Comparison of ENCODE assay signal across 8 cellular contexts in genomic region chr4:117085185-117085701, GRCh38. TPM values are rescaled to one million over a fixed set of nuclear protein-coding genes. Genes with fewer than 3 reads are reported as not detected.
A peak's percentile ranks its signal among the peaks of the same experiment; 100 is the strongest.
DNase-seq lines count a peak whose midpoint lies in the region; ATAC-seq and TF ChIP-seq lines count a peak whose summit lies in the region.

TRAM1L1 (minus strand) TSS chr4:117085576; CDS start chr4:117085393, 183 bp downstream.

- H3K27me3 ChIP-seq in left lung (no peaks in the 10 kb centered on the region), stomach (no peaks in the 10 kb centered on the region)

- no peak for TF ChIP-seq EP300 in stomach (IDR thresholded peaks at IDR 0.05)

- TF ChIP-seq POLR2A in stomach (IDR thresholded peaks at IDR 0.05) = no peak

- intact Hi-C loops in left lung (cut with DNase I) = no loop called here
- intact Hi-C loops in stomach (cut with DNase I; ENCODE audit: low total_unique reads) = no loop called here

- H3K36me3 ChIP-seq in left lung (no peaks in the 10 kb centered on the region), stomach (no peaks in the 10 kb centered on the region)

- H3K4me3 ChIP-seq in left lung = peak within 1 kb of the TSS; percentile 42 to 59
- H3K4me3 ChIP-seq in stomach = peak within 1 kb of the TSS; percentile 58 to 67 (median 59)

- H3K4me1 ChIP-seq in left lung (no peaks in the 10 kb centered on the region), stomach (peaks cover 0 to 14% (median 9%) of the 10 kb centered on the region in 4 donors)

- no peak for TF ChIP-seq CTCF in left lung (IDR thresholded peaks at IDR 0.05)
- TF ChIP-seq CTCF in stomach (IDR thresholded peaks at IDR 0.05) = no peak

- peak; percentile 43 for DNase-seq in EH (ENCODE audit: low read depth)
- DNase-seq in SHP77 (lab: John Stamatoyannopoulos, UW) = peak; percentile 48 to 63
- DNase-seq in ecto neural progenitor cell (ENCODE audit: low spot score) = peak; percentile 91
- peak; percentile 61 to 82 for DNase-seq in left lung
- peak; percentile 64 for DNase-seq in stomach
- DNase-seq in NCI-H2029 (lab: John Stamatoyannopoulos, UW) = no peak
- no peak for DNase-seq in SIG-M5 treated with dmso at 0.1 percent for 504 hours (lab: John Stamatoyannopoulos, UW; ENCODE audit: unreplicated experiment)

- H3K27ac ChIP-seq in left lung (peak within 1 kb of the TSS; percentile 57), stomach (peak within 1 kb of the TSS; percentile 38 to 85 (median 73))

- 1 to 3% (median 2%) methylated on average over 25 to 41 of the region's 41 CpGs for WGBS in stomach, 5 donors

- ATAC-seq in HG03135 (IDR thresholded peaks at IDR 0.05; ENCODE audit: unreplicated experiment) = peak; percentile 66
- peak; percentile 98 for ATAC-seq in left lung

- H3K9me3 ChIP-seq in left lung (peaks cover 0 to 3% of the 10 kb centered on the region in 2 donors), stomach (peaks cover 0 to 5% (median 0%) of the 10 kb centered on the region in 4 donors)

RNA-seq across cellular contexts. Expression of gene TRAM1L1, which starts in this region (rescaled TPM):
- total RNA-seq in left lung (1 to 10 TPM in 1 of 2 donors, under 1 TPM in 1; 0.81 to 3.3 TPM), stomach (1 to 10 TPM in 1 of 5 donors, not detected in 4; 4.8 TPM)
- polyA plus RNA-seq in stomach = 1 to 10 TPM in 1 of 3 donors, under 1 TPM in 2; 0.68 to 1.7 (median 0.92) TPM

Comparison
In these comparisons a context has a peak if more than half of its experiments do, and no peak if none do; other contexts are left out.
1. DNase-seq: peak in EH (single experiment), SHP77 (2 of 2), ecto neural progenitor cell (single experiment), left lung (2 of 2) and stomach (single experiment); none in NCI-H2029 (single experiment) and SIG-M5 treated with dmso at 0.1 percent for 504 hours (single experiment).